In the genomic region with DNA sequence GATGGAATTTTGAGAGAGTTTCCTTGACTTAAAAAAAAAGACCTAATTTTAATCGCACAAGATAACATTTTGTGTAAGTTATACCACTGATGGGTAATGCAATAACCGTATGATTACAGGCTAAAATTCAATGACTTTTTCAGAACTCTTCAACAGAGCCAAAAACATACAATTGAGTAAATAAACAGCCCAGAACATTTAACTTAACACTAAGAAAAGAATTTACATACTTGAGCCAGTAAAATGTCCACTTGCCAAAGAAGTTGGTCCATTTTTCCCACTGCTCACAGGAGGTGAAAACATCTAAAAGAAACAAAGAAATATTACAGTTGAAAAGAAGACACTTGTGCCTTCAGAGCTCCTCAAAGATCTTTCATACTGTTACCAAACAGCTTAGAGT, we compare ENCODE assay signal across 12 cellular contexts. TPM values are rescaled to one million over a fixed set of nuclear protein-coding genes. Genes with fewer than 3 reads are reported as not detected.
DNase-seq lines count a peak whose midpoint lies in the region; TF ChIP-seq lines count a peak whose summit lies in the region.
"Had no signal": no experiment of that assay in that cellular context is flagged by ENCODE, and none has a peak within 500 bp of the region (broad histone marks: within the 10 kb centered on the region; RNA-seq: fewer than 3 reads in every experiment).

No MANE protein-coding gene starts in this region.

- peaks cover 62% of the 10 kb centered on the region for H3K4me1 Mint-ChIP-seq in HFFc6 (ENCODE audit: low read depth)
- peaks cover 21% of the 10 kb centered on the region for H3K4me1 Mint-ChIP-seq in activated CD4-positive, alpha-beta T cell treated with anti-CD3 and anti-CD28 coated beads, Interleukin-2, amount 10 ng/mL, durations not matched to agents 24 days and 14 days

- TF ChIP-seq CTCF in HFFc6 (IDR thresholded peaks at IDR 0.05) (no peak), choroid plexus epithelial cell (conservative IDR thresholded peaks at IDR 0.05; ENCODE audit: low read depth, low read length) (no peak)

- WGBS in mesodermal cell (ENCODE audit: insufficient coverage in 2 of 2), 2 experiments: 0% methylated on average over 1 of the region's 2 CpGs; no CpG with 5 or more reads in 1 of the 2 experiments

- no peak for DNase-seq in HFFc6
- peak; percentile 7 for DNase-seq in choroid plexus epithelial cell (ENCODE audit: low read depth)
- DNase-seq in superior temporal gyrus (ENCODE audit: extremely low spot score): peak; percentile 79
- no peak for DNase-seq in activated CD4-positive, alpha-beta T cell treated with anti-CD3 and anti-CD28 coated beads, Interleukin-2, amount 10 ng/mL, durations not matched to agents 24 days and 14 days
- no peak for DNase-seq in hepatic stellate cell (ENCODE audit: low spot score)
- DNase-seq in activated CD8-positive, alpha-beta memory T cell treated with anti-CD3 and anti-CD28 coated beads, Interleukin-2, amount 50 U/mL, for 4 hours: no peak
- no peak for DNase-seq in NCI-H2171 treated with DMSO at 0.1 percent for 48 hours (lab: John Stamatoyannopoulos, UW)
- DNase-seq: activated T-cell treated with anti-CD3 and anti-CD28 coated beads, Interleukin-2, amount 50 U/mL, for 48 hours; effector CD4-positive, alpha-beta T cell; KBM-7; stimulated activated CD4-positive, alpha-beta T cell treated with anti-CD3 and anti-CD28 coated beads, Interleukin-4, amount 100 ng/mL, for 24 hours had no signal

- peaks cover 14% of the 10 kb centered on the region for H3K36me3 ChIP-seq in mesodermal cell (ENCODE audit: control insufficient read depth, insufficient read depth, low read length)

- peaks cover 10% of the 10 kb centered on the region; the same call in 1 of the 2 replicates for H3K36me3 Mint-ChIP-seq in HFFc6 (ENCODE audit: low read depth)
- H3K36me3 Mint-ChIP-seq in activated CD4-positive, alpha-beta T cell treated with anti-CD3 and anti-CD28 coated beads, Interleukin-2, amount 10 ng/mL, durations not matched to agents 24 days and 14 days (ENCODE audit: low read depth): no peaks in the 10 kb centered on the region

- intact Hi-C loops in activated CD4-positive, alpha-beta T cell treated with anti-CD3 and anti-CD28 coated beads, Interleukin-2, amount 10 ng/mL, durations not matched to agents 24 days and 14 days (cut with micrococcal nuclease): loop anchor here (5.0 kb wide), 4 partner anchors 98 to 1852 kb away; a partner anchor contains a TSS

- H3K9me3 ChIP-seq in mesodermal cell (ENCODE audit: control insufficient read depth, low read length): no peaks in the 10 kb centered on the region

- H3K27ac ChIP-seq in mesodermal cell (ENCODE audit: low read depth, low read length, severe bottlenecking): peak overlapping the region; percentile 29

- H3K27me3 Mint-ChIP-seq in HFFc6 (ENCODE audit: insufficient read depth): no peaks in the 10 kb centered on the region
- peaks cover 40% of the 10 kb centered on the region for H3K27me3 Mint-ChIP-seq in activated CD4-positive, alpha-beta T cell treated with anti-CD3 and anti-CD28 coated beads, Interleukin-2, amount 10 ng/mL, durations not matched to agents 24 days and 14 days

- H3K27ac Mint-ChIP-seq in HFFc6: peak overlapping the region; percentile 91
- H3K27ac Mint-ChIP-seq in activated CD4-positive, alpha-beta T cell treated with anti-CD3 and anti-CD28 coated beads, Interleukin-2, amount 10 ng/mL, durations not matched to agents 24 days and 14 days: no peak overlapping the region

- peaks cover 20% of the 10 kb centered on the region for H3K4me1 ChIP-seq in mesodermal cell (ENCODE audit: control insufficient read depth, insufficient read depth, low read length, poor library complexity, severe bottlenecking)

- H3K9me3 Mint-ChIP-seq in HFFc6: no peaks in the 10 kb centered on the region
- H3K9me3 Mint-ChIP-seq in activated CD4-positive, alpha-beta T cell treated with anti-CD3 and anti-CD28 coated beads, Interleukin-2, amount 10 ng/mL, durations not matched to agents 24 days and 14 days: no peaks in the 10 kb centered on the region

- H3K4me3 ChIP-seq in choroid plexus epithelial cell (ENCODE audit: low read depth, low read length): no peak overlapping the region
- peak overlapping the region; percentile 67 for H3K4me3 ChIP-seq in mesodermal cell (ENCODE audit: extremely low read depth, insufficient read depth, low read length, poor library complexity, severe bottlenecking)

- peak overlapping the region; percentile 93 for H3K4me3 Mint-ChIP-seq in HFFc6
- no peak overlapping the region for H3K4me3 Mint-ChIP-seq in activated CD4-positive, alpha-beta T cell treated with anti-CD3 and anti-CD28 coated beads, Interleukin-2, amount 10 ng/mL, durations not matched to agents 24 days and 14 days

RNA-seq across cellular contexts. Expression of a gene that starts 2.9 kb away (rescaled TPM):
- total RNA-seq in HFFc6 (2021; fragmentation: NEBNext Ultra II Directional; extraction: Animal tissue kit (Norgen Biotek cat#: 25700)): 10 to 100 TPM; 50.4 to 71.1 (median 59.0) TPM
- polyA plus RNA-seq in mesodermal cell (2013, experiment 1 of 2): 81.0 TPM
- 71.6 TPM for polyA plus RNA-seq in mesodermal cell (2013, experiment 2 of 2)
- 1.6 and 2.6 TPM in 2 replicates for total RNA-seq in activated CD4-positive, alpha-beta T cell treated with anti-CD3 and anti-CD28 coated beads, Interleukin-2, amount 10 ng/mL, durations not matched to agents 24 days and 14 days

Comparison
In these comparisons a context has a peak if more than half of its experiments do, and no peak if none do; other contexts are left out.
1. DNase-seq: peak in choroid plexus epithelial cell (single experiment) and superior temporal gyrus (single experiment); none in HFFc6 (single experiment), activated CD4-positive, alpha-beta T cell treated with anti-CD3 and anti-CD28 coated beads, Interleukin-2, amount 10 ng/mL, durations not matched to agents 24 days and 14 days (single experiment), hepatic stellate cell (single experiment), activated CD8-positive, alpha-beta memory T cell treated with anti-CD3 and anti-CD28 coated beads, Interleukin-2, amount 50 U/mL, for 4 hours (single experiment) and NCI-H2171 treated with DMSO at 0.1 percent for 48 hours (single experiment).
2. RNA of a gene that starts 2.9 kb away (total RNA-seq): 50.4 to 71.1 TPM in HFFc6; 1.6 to 2.6 TPM in activated CD4-positive, alpha-beta T cell treated with anti-CD3 and anti-CD28 coated beads, Interleukin-2, amount 10 ng/mL, durations not matched to agents 24 days and 14 days; every median in the first group is over 10 times any median in the second.